ENCODE assay signal across 8 cellular contexts in genomic region chr17:75455896-75456416, GRCh38. TPM values are rescaled to one million over a fixed set of nuclear protein-coding genes. Genes with fewer than 3 reads are reported as not detected.
A peak's percentile ranks its signal among the peaks of the same experiment; 100 is the strongest.
DNase-seq lines count a peak whose midpoint lies in the region; ATAC-seq and TF ChIP-seq lines count a peak whose summit lies in the region.

No MANE protein-coding gene starts in this region.

- H3K4me1 Mint-ChIP-seq in CD8-positive, alpha-beta T cell (ENCODE audit: low read depth) = peaks cover 36% of the 10 kb centered on the region
- peaks cover 16% of the 10 kb centered on the region for H3K4me1 Mint-ChIP-seq in WTC11

- ATAC-seq in CD8-positive, alpha-beta T cell = peak; percentile 29
- ATAC-seq in WTC11 = peak; percentile 5
- peak; percentile 13 to 57 (median 40) for ATAC-seq in heart right ventricle
- ATAC-seq in GM21447 (IDR thresholded peaks at IDR 0.05; ENCODE audit: unreplicated experiment) = no peak

- peaks cover 3% of the 10 kb centered on the region for H3K27me3 Mint-ChIP-seq in CD8-positive, alpha-beta T cell (ENCODE audit: low read depth)
- no peaks in the 10 kb centered on the region for H3K27me3 Mint-ChIP-seq in WTC11 (ENCODE audit: low read depth)

- DNase-seq in CD8-positive, alpha-beta T cell = no peak
- DNase-seq in WTC11 (ENCODE audit: low spot score) (no peak), heart right ventricle (peak in 1 of 2 donors; percentile 37), NCI-H1105 treated with DMSO at 0.1 percent for 48 hours (lab: John Stamatoyannopoulos, UW) (no peak), islet precursor cell (no peak)

- H3K36me3 ChIP-seq in CD8-positive, alpha-beta T cell (ENCODE audit: insufficient read depth, low read length) = no peaks in the 10 kb centered on the region
- no peaks in the 10 kb centered on the region for H3K36me3 ChIP-seq in HEK293 (ENCODE audit: control insufficient read depth in 2 of 2, insufficient read depth in 1 of 2, low read length in 2 of 2)
- no peaks in the 10 kb centered on the region for H3K36me3 ChIP-seq in heart right ventricle
- H3K36me3 ChIP-seq in skeletal muscle tissue (ENCODE audit: control insufficient read depth in 3 of 3, insufficient read depth in 3 of 3, low read length in 3 of 3) = no peaks in the 10 kb centered on the region

- H3K36me3 Mint-ChIP-seq in CD8-positive, alpha-beta T cell = peaks cover 3% of the 10 kb centered on the region
- no peaks in the 10 kb centered on the region for H3K36me3 Mint-ChIP-seq in WTC11

- 4 to 7% methylated on average over 13 of the region's 13 CpGs for WGBS in heart right ventricle, 2 donors

- peaks cover 16% of the 10 kb centered on the region for H3K4me1 ChIP-seq in CD8-positive, alpha-beta T cell (ENCODE audit: insufficient read depth, low read length)
- H3K4me1 ChIP-seq in HEK293 (ENCODE audit: control insufficient read depth, insufficient read depth, low read length) (peaks cover 20% of the 10 kb centered on the region), heart right ventricle (peaks cover 5 to 47% (median 38%) of the 10 kb centered on the region in 9 donors), skeletal muscle tissue (ENCODE audit: control insufficient read depth in 3 of 3, insufficient read depth in 3 of 3, low read length in 3 of 3) (peaks cover 31 to 39% (median 35%) of the 10 kb centered on the region in 3 donors)

- peak overlapping the region; percentile 92 for H3K27ac Mint-ChIP-seq in CD8-positive, alpha-beta T cell
- peak overlapping the region; percentile 96 for H3K27ac Mint-ChIP-seq in WTC11

- POLR2A ChIA-PET in CD8-positive, alpha-beta T cell (lab: Charles Lee) = interaction anchor here (0.6 to 3.2 kb wide), 12 partner anchors 12 to 235 kb away, joined by 3 to 18 read pairs (median 4); partner anchors contain the start of genes LLGL2, MIF4GD, SLC25A19 and TSEN54
- POLR2A ChIA-PET in HEK293 (lab: Yijun Ruan, JAX) (interaction anchor here (0.6 to 3.1 kb wide), 26 partner anchors 8 to 583 kb away, joined by 3 to 16 read pairs (median 4); partner anchors contain the start of genes FDXR, GGA3, GRB2 and MIF4GD), WTC11 (lab: Charles Lee) (interaction anchor here (0.6 to 1.8 kb wide), 7 partner anchors 9 to 442 kb away, joined by 3 to 9 read pairs (median 3); partner anchors contain the start of genes GRB2 and SLC25A19)

- H3K4me3 Mint-ChIP-seq in CD8-positive, alpha-beta T cell = peak overlapping the region; percentile 96
- H3K4me3 Mint-ChIP-seq in WTC11 = peak overlapping the region; percentile 86

- TF ChIP-seq CTCF in CD8-positive, alpha-beta T cell (IDR thresholded peaks at IDR 0.05) = no peak
- no peak for TF ChIP-seq CTCF in HEK293 (tag by site-specific recombination; IDR thresholded peaks at IDR 0.05)
- no peak for TF ChIP-seq CTCF in WTC11 (IDR thresholded peaks at IDR 0.05)
- no peak for TF ChIP-seq CTCF in heart right ventricle (IDR thresholded peaks at IDR 0.05)

- intact Hi-C loops in CD8-positive, alpha-beta T cell (cut with DNase I, micrococcal nuclease) = loop anchor here (1.0 to 2.0 kb wide), 9 partner anchors 31 to 211 kb away; partner anchors contain the start of genes GGA3 (in 2 of the 2), GRB2 (in 2 of the 2), MRPS7 (in 2 of the 2) and SLC25A19 (in 2 of the 2)
- intact Hi-C loops in heart right ventricle (cut with DNase I) = no loop called here

- H3K9me3 ChIP-seq in CD8-positive, alpha-beta T cell (ENCODE audit: low read length) = no peaks in the 10 kb centered on the region
- H3K9me3 ChIP-seq in HEK293 (ENCODE audit: control insufficient read depth, insufficient read depth, low read depth, low read length) (no peaks in the 10 kb centered on the region), heart right ventricle (no peaks in the 10 kb centered on the region), skeletal muscle tissue (ENCODE audit: control insufficient read depth in 3 of 3, low read length in 3 of 3) (no peaks in the 10 kb centered on the region)

- no peaks in the 10 kb centered on the region for H3K27me3 ChIP-seq in CD8-positive, alpha-beta T cell (ENCODE audit: insufficient read depth, low read length)
- H3K27me3 ChIP-seq in heart right ventricle (no peaks in the 10 kb centered on the region), skeletal muscle tissue (ENCODE audit: control insufficient read depth in 3 of 3, insufficient read depth in 3 of 3, low read length in 3 of 3) (no peaks in the 10 kb centered on the region)

- H3K9me3 Mint-ChIP-seq in CD8-positive, alpha-beta T cell = no peaks in the 10 kb centered on the region
- no peaks in the 10 kb centered on the region for H3K9me3 Mint-ChIP-seq in WTC11

- H3K27ac ChIP-seq in CD8-positive, alpha-beta T cell (ENCODE audit: low read depth, low read length) = peak overlapping the region; percentile 75
- H3K27ac ChIP-seq in HEK293 (ENCODE audit: extremely low read depth, low read depth, low read length) (peak overlapping the region; percentile 37), heart right ventricle (peak overlapping the region; percentile 21 to 98 (median 93)), skeletal muscle tissue (ENCODE audit: low read depth, low read length) (peak overlapping the region; percentile 99)

- CTCF ChIA-PET in CD8-positive, alpha-beta T cell (lab: Charles Lee) = interaction anchor here (1.1 to 2.5 kb wide), 5 partner anchors 28 to 60 kb away, joined by 3 to 6 read pairs (median 4); partner anchors contain the start of gene TSEN54
- CTCF ChIA-PET in HEK293 (lab: Yijun Ruan, JAX) = interaction anchor here (0.6 to 1.2 kb wide), 11 partner anchors 9 to 294 kb away, joined by 3 to 4 read pairs (median 3); partner anchors contain the start of genes MIF4GD and TSEN54
- CTCF ChIA-PET in WTC11 (lab: Charles Lee) = interaction anchor here (0.8 to 2.6 kb wide), 16 partner anchors 8 to 422 kb away, joined by 3 to 15 read pairs (median 4); partner anchors contain the start of genes MIF4GD, MYO15B, SLC25A19 and SMIM5

- H3K4me3 ChIP-seq in CD8-positive, alpha-beta T cell (ENCODE audit: low read depth, low read length) = peak overlapping the region; percentile 100
- H3K4me3 ChIP-seq in HEK293 (ENCODE audit: low read depth, low read length) = peak overlapping the region; percentile 33
- H3K4me3 ChIP-seq in heart right ventricle = peak overlapping the region; percentile 52 to 100 (median 89)
- H3K4me3 ChIP-seq in skeletal muscle tissue (ENCODE audit: low read length in 3 of 3) = peak overlapping the region; percentile 65 to 98 (median 98)

- peak overlapping the region; percentile 80 to 90 (median 83) for H3K9ac ChIP-seq in skeletal muscle tissue (ENCODE audit: low read depth in 1 of 3, low read length in 3 of 3)

TF ChIP-seq in HEK293, 187 proteins besides CTCF, POLR2A, EP300 and RAD21 (continues in another document):
- TF ChIP-seq ZNF174 (tag by site-specific recombination; IDR thresholded peaks at IDR 0.05) (no peak), KLF8 (tag by site-specific recombination; IDR thresholded peaks at IDR 0.05) (no peak), PRDM6 (tag by site-specific recombination; IDR thresholded peaks at IDR 0.05) (0 out of 2 replicates have a peak, but pooled peaks have one; percentile 41), ZIC2 (tag by site-specific recombination; IDR thresholded peaks at IDR 0.05) (no peak), ZNF660 (tag by site-specific recombination; IDR thresholded peaks at IDR 0.05) (peak; percentile 21; the same call in 1 of the 2 replicates), ZNF626 (tag by site-specific recombination; IDR thresholded peaks at IDR 0.05) (no peak)

TF ChIP-seq in WTC11, 78 proteins besides CTCF, POLR2A, EP300 and RAD21 (continues in another document):
- TF ChIP-seq MXD4 (CRISPR knock-in tag; IDR thresholded peaks at IDR 0.05; ENCODE audit: borderline replicate concordance) (no peak), CBFB (CRISPR knock-in tag; IDR thresholded peaks at IDR 0.05; ENCODE audit: low read depth) (no peak), ZNF121 (CRISPR knock-in tag; IDR thresholded peaks at IDR 0.05) (no peak), FOXK1 (CRISPR knock-in tag; IDR thresholded peaks at IDR 0.05) (no peak), AR (CRISPR knock-in tag; IDR thresholded peaks at IDR 0.05) (no peak), NFE2L1 (CRISPR knock-in tag; IDR thresholded peaks at IDR 0.05) (no peak), NR1H2 (CRISPR knock-in tag; IDR thresholded peaks at IDR 0.05) (no peak), ZNF317 (CRISPR knock-in tag; IDR thresholded peaks at IDR 0.05; ENCODE audit: borderline replicate concordance, low read depth) (no peak)

RNA-seq across cellular contexts. Expression of gene TMEM94, which starts 0.5 kb away (rescaled TPM):
- 10 to 100 TPM; 44.8 to 46.5 TPM for total RNA-seq in CD8-positive, alpha-beta T cell
- total RNA-seq in WTC11 (2021) (64.7 to 76.9 TPM (median 68.6 TPM) in 3 replicates), heart right ventricle (10 to 100 TPM; 29.0 to 66.7 (median 41.3) TPM), skeletal muscle tissue (18.3 TPM)
- 10 to 100 TPM; 25.6 to 56.1 TPM for polyA plus RNA-seq in heart right ventricle

RNA-seq across cellular contexts. Expression of gene GRB2, which starts 50.5 kb away (rescaled TPM):
- total RNA-seq in CD8-positive, alpha-beta T cell = 10 to 100 TPM; 96.2 to 99.4 TPM
- total RNA-seq in WTC11 (2021) = 82.9 to 93.3 TPM (median 92.6 TPM) in 3 replicates
- 10 to 100 TPM; 43.9 to 85.5 (median 52.0) TPM for total RNA-seq in heart right ventricle
- polyA plus RNA-seq in heart right ventricle = 10 to 100 TPM; 23.5 to 54.0 TPM
- total RNA-seq in skeletal muscle tissue = 74.6 TPM

RNA-seq across cellular contexts. Expression of gene CASKIN2, which starts 59.4 kb away (rescaled TPM):
- under 1 TPM; 0.64 to 0.98 TPM for total RNA-seq in CD8-positive, alpha-beta T cell
- total RNA-seq in WTC11 (2021) (31.3 to 32.2 TPM (median 31.9 TPM) in 3 replicates), heart right ventricle (10 to 100 TPM; 29.0 to 59.2 (median 37.2) TPM), skeletal muscle tissue (8.9 TPM)
- polyA plus RNA-seq in heart right ventricle = 10 to 100 TPM; 17.6 to 31.2 TPM

Comparison
In these comparisons a context has a peak if more than half of its experiments do, and no peak if none do; other contexts are left out.
1. H3K27ac ChIP-seq: peak in every context shown above with its lines; median percentile 99 in skeletal muscle tissue; 93 in heart right ventricle; 75 in CD8-positive, alpha-beta T cell; 37 in HEK293.
2. H3K4me3 ChIP-seq: peak in every context shown above with its lines; median percentile 100 in CD8-positive, alpha-beta T cell; 98 in skeletal muscle tissue; 89 in heart right ventricle; 33 in HEK293.
3. intact Hi-C loops: an anchor here in CD8-positive, alpha-beta T cell (1.0 to 2.0 kb wide); none called in heart right ventricle.